Comparison of ENCODE assay signal across 25 cellular contexts in genomic region chr12:94628369-94628768, GRCh38.
"Had no signal": no experiment of that assay in that cellular context is flagged by ENCODE, and none has a peak within 500 bp of the region (broad histone marks: within the 10 kb centered on the region; RNA-seq: fewer than 3 reads in every experiment).

No MANE protein-coding gene starts in this region.

- ATAC-seq: gastroesophageal sphincter, heart left ventricle, left colon, left lung, left ventricle myocardium superior, mucosa of descending colon had no signal

- H3K9me3 ChIP-seq: esophagus squamous epithelium, gastroesophageal sphincter, heart left ventricle, left lung, lower lobe of right lung, mucosa of descending colon had no signal

- H3K27ac ChIP-seq: coronary artery, epithelial cell of prostate, esophagus squamous epithelium, gastroesophageal sphincter, heart left ventricle, hepatocyte, left lung, lower lobe of right lung had no signal

- H3K4me3 Mint-ChIP-seq: immature natural killer cell, mesothelial cell of epicardium, naive B cell had no signal

- H3K27ac Mint-ChIP-seq: mesothelial cell of epicardium, naive B cell had no signal

- H3K27me3 Mint-ChIP-seq: naive B cell had no signal

- H3K36me3 Mint-ChIP-seq: mesothelial cell of epicardium had no signal

- H3K4me3 ChIP-seq: coronary artery, dorsolateral prefrontal cortex, esophagus squamous epithelium, gastroesophageal sphincter, heart left ventricle, hepatocyte, left lung, lower lobe of right lung, mucosa of descending colon had no signal

- H3K36me3 ChIP-seq: esophagus squamous epithelium, gastroesophageal sphincter, heart left ventricle, left lung, lower lobe of right lung had no signal

- DNase-seq: dermis blood vessel endothelial cell; dorsolateral prefrontal cortex; effector CD4-positive, alpha-beta T cell; effector memory CD4-positive, alpha-beta T cell; erythroblast; esophagus squamous epithelium; foreskin fibroblast; foreskin melanocyte; heart left ventricle; immature natural killer cell; islet precursor cell; kidney; kidney glomerular epithelial cell; left colon; left lung; left ventricle myocardium superior; lower lobe of right lung; mesenchymal stem cell; mucosa of descending colon; naive B cell had no signal

- H3K27me3 ChIP-seq: dorsolateral prefrontal cortex, esophagus squamous epithelium, gastroesophageal sphincter, heart left ventricle, hepatocyte, left lung had no signal

- H3K9me3 Mint-ChIP-seq: immature natural killer cell had no signal
